8 cellular contexts compared by ENCODE assay signal in genomic region chr12:95215925-95216324, GRCh38. TPM values are rescaled to one million over a fixed set of nuclear protein-coding genes. Genes with fewer than 3 reads are reported as not detected.
A peak's percentile ranks its signal among the peaks of the same experiment; 100 is the strongest.
DNase-seq lines count a peak whose midpoint lies in the region; ATAC-seq and TF ChIP-seq lines count a peak whose summit lies in the region.

No MANE protein-coding gene starts in this region.

- TF ChIP-seq EP300 in Ishikawa (IDR thresholded peaks at IDR 0.05; ENCODE audit: borderline replicate concordance) = no peak

- TF ChIP-seq CTCF in vagina (IDR thresholded peaks at IDR 0.05) = no peak

- H3K4me3 ChIP-seq in vagina = peak overlapping the region in 1 of 2 donors; percentile 98

- DNase-seq in DMS53 treated with DMSO at 0.1 percent for 48 hours (lab: John Stamatoyannopoulos, UW; ENCODE audit: unreplicated experiment) (peak; percentile 54), kidney tubule cell (ENCODE audit: low spot score) (peak; percentile 51), vagina (ENCODE audit: extremely low spot score in 2 of 2) (no peak), amygdala (lab: John Stamatoyannopoulos, UW) (no peak), substantia nigra (lab: John Stamatoyannopoulos, UW) (no peak)
- DNase-seq in activated naive CD8-positive, alpha-beta T cell treated with anti-CD3 and anti-CD28 coated beads, Interleukin-2, amount 50 U/mL, for 24 hours = no peak
- DNase-seq in stimulated activated CD4-positive, alpha-beta T cell treated with anti-CD3 and anti-CD28 coated beads, Interleukin-4, amount 100 ng/mL, for 4 hours = no peak

- H3K36me3 Mint-ChIP-seq in activated naive CD8-positive, alpha-beta T cell treated with anti-CD3 and anti-CD28 coated beads, Interleukin-2, amount 50 U/mL, for 24 hours (ENCODE audit: low read depth) = peaks cover 10% of the 10 kb centered on the region

- H3K27ac ChIP-seq in vagina (peak overlapping the region; percentile 98), substantia nigra (ENCODE audit: low read depth, low read length, poor library complexity, severe bottlenecking) (no peak overlapping the region)

- H3K27me3 ChIP-seq in vagina = no peaks in the 10 kb centered on the region

- peaks cover 32% of the 10 kb centered on the region for H3K4me1 Mint-ChIP-seq in activated naive CD8-positive, alpha-beta T cell treated with anti-CD3 and anti-CD28 coated beads, Interleukin-2, amount 50 U/mL, for 24 hours

- peak overlapping the region; percentile 98 for H3K4me3 Mint-ChIP-seq in activated naive CD8-positive, alpha-beta T cell treated with anti-CD3 and anti-CD28 coated beads, Interleukin-2, amount 50 U/mL, for 24 hours

- intact Hi-C loops in vagina (cut with DNase I) = no loop called here

- H3K4me1 ChIP-seq in vagina = peaks cover 22% of the 10 kb centered on the region

- H3K9me3 Mint-ChIP-seq in activated naive CD8-positive, alpha-beta T cell treated with anti-CD3 and anti-CD28 coated beads, Interleukin-2, amount 50 U/mL, for 24 hours = no peaks in the 10 kb centered on the region

- no peak for ATAC-seq in activated naive CD8-positive, alpha-beta T cell treated with anti-CD3 and anti-CD28 coated beads, Interleukin-2, amount 50 U/mL, for 24 hours

- no peak overlapping the region for H3K27ac Mint-ChIP-seq in activated naive CD8-positive, alpha-beta T cell treated with anti-CD3 and anti-CD28 coated beads, Interleukin-2, amount 50 U/mL, for 24 hours

- H3K9me3 ChIP-seq in vagina = no peaks in the 10 kb centered on the region

- no peaks in the 10 kb centered on the region for H3K36me3 ChIP-seq in vagina

- peaks cover 12% of the 10 kb centered on the region for H3K27me3 Mint-ChIP-seq in activated naive CD8-positive, alpha-beta T cell treated with anti-CD3 and anti-CD28 coated beads, Interleukin-2, amount 50 U/mL, for 24 hours

- TF ChIP-seq POLR2A in vagina (IDR thresholded peaks at IDR 0.05) = no peak

- no peak for TF ChIP-seq RAD21 in Ishikawa (IDR thresholded peaks at IDR 0.05; ENCODE audit: low read depth)

TF ChIP-seq in Ishikawa, 13 proteins besides CTCF, POLR2A, EP300 and RAD21:
- TF ChIP-seq TEAD4 (IDR thresholded peaks at IDR 0.05) (peak; percentile 10; the same call in 1 of the 2 replicates), REST (IDR thresholded peaks at IDR 0.05; ENCODE audit: low read depth) (no peak), EGR1 (IDR thresholded peaks at IDR 0.05) (no peak), CEBPB (IDR thresholded peaks at IDR 0.05) (0 out of 2 replicates have a peak, but pooled peaks have one; percentile 8)

RNA-seq across cellular contexts. Expression of gene FGD6, which starts 1.3 kb away (rescaled TPM):
- total RNA-seq in vagina = 17.7 TPM

RNA-seq across cellular contexts. Expression of gene VEZT, which starts 1.7 kb away (rescaled TPM):
- total RNA-seq in vagina = 63.3 TPM

Comparison
In these comparisons a context has a peak if more than half of its experiments do, and no peak if none do; other contexts are left out.
1. DNase-seq: peak in DMS53 treated with DMSO at 0.1 percent for 48 hours (single experiment) and kidney tubule cell (single experiment); none in activated naive CD8-positive, alpha-beta T cell treated with anti-CD3 and anti-CD28 coated beads, Interleukin-2, amount 50 U/mL, for 24 hours (single experiment), vagina (0 of 2), amygdala (0 of 56), substantia nigra (0 of 49) and stimulated activated CD4-positive, alpha-beta T cell treated with anti-CD3 and anti-CD28 coated beads, Interleukin-4, amount 100 ng/mL, for 4 hours (0 of 2).